ENCODE assay signal across 3 cellular contexts in genomic region chr11:38839076-38839475, GRCh38.
"Had no signal": no experiment of that assay in that cellular context is flagged by ENCODE, and none has a peak within 500 bp of the region (broad histone marks: within the 10 kb centered on the region; RNA-seq: fewer than 3 reads in every experiment).

No MANE protein-coding gene starts in this region.

- ATAC-seq: GM12878 had no signal

- DNase-seq: GDM1, GF-D8 had no signal

- H3K4me3 ChIP-seq: GM12878 had no signal
